In genomic region chr1:218547901-218548730, GRCh38 we compare ENCODE assay signal across 16 cellular contexts.
DNase-seq lines count a peak whose midpoint lies in the region; ATAC-seq and TF ChIP-seq lines count a peak whose summit lies in the region.
"Had no signal": no experiment of that assay in that cellular context is flagged by ENCODE, and none has a peak within 500 bp of the region (broad histone marks: within the 10 kb centered on the region; RNA-seq: fewer than 3 reads in every experiment).

No MANE protein-coding gene starts in this region.

- ATAC-seq in stimulated activated naive CD8-positive, alpha-beta T cell treated with anti-CD3 and anti-CD28 coated beads, Interleukin-15, amount 100 ng/mL, for 72 hours: no peak
- no peak for ATAC-seq in stimulated activated naive CD8-positive, alpha-beta T cell treated with anti-CD3 and anti-CD28 coated beads, Interleukin-15, Interleukin-2, amounts not matched to agents 100 U/mL and 50 U/mL, for 24 hours
- no peak for ATAC-seq in SK-N-SH treated with all-trans-retinoic acid at 6 μM for 48 hours

- H3K4me1 Mint-ChIP-seq in stimulated activated naive CD8-positive, alpha-beta T cell treated with anti-CD3 and anti-CD28 coated beads, Interleukin-15, amount 100 ng/mL, for 72 hours: no peaks in the 10 kb centered on the region
- no peaks in the 10 kb centered on the region for H3K4me1 Mint-ChIP-seq in nephron

- no peak for DNase-seq in stimulated activated naive CD8-positive, alpha-beta T cell treated with anti-CD3 and anti-CD28 coated beads, Interleukin-15, amount 100 ng/mL, for 72 hours
- no peak for DNase-seq in stimulated activated naive CD8-positive, alpha-beta T cell treated with anti-CD3 and anti-CD28 coated beads, Interleukin-15, Interleukin-2, amounts not matched to agents 100 U/mL and 50 U/mL, for 24 hours
- DNase-seq in glomerular visceral epithelial cell (ENCODE audit: extremely low spot score) (peak; percentile 80), GM03348 (ENCODE audit: low spot score) (no peak), GM19238 (ENCODE audit: insufficient read length, low spot score) (no peak)
- DNase-seq: GOT3, HFFc6, KG1, MG63, NCI-H1694, NCI-H2029 treated with DMSO at 0.1 percent for 48 hours, NCI-H526 treated with DMSO at 0.1 percent for 48 hours, PC-9, SHP77 had no signal

- peak overlapping the region; percentile 6 to 28 for H3K27ac Mint-ChIP-seq in stimulated activated naive CD8-positive, alpha-beta T cell treated with anti-CD3 and anti-CD28 coated beads, Interleukin-15, amount 100 ng/mL, for 72 hours
- H3K27ac Mint-ChIP-seq in nephron: peak overlapping the region; percentile 9 to 66 (median 36)
- H3K27ac Mint-ChIP-seq: HFFc6 had no signal

- no peaks in the 10 kb centered on the region for H3K36me3 Mint-ChIP-seq in nephron (ENCODE audit: low read depth)

- TF ChIP-seq CTCF in nephron (IDR thresholded peaks at IDR 0.05; ENCODE audit: unreplicated experiment in 3 of 3): no peak

- H3K9me3 Mint-ChIP-seq in stimulated activated naive CD8-positive, alpha-beta T cell treated with anti-CD3 and anti-CD28 coated beads, Interleukin-15, amount 100 ng/mL, for 72 hours: no peaks in the 10 kb centered on the region
- H3K9me3 Mint-ChIP-seq in nephron: peaks cover 6% of the 10 kb centered on the region
- H3K9me3 Mint-ChIP-seq: HFFc6 had no signal

- no peak overlapping the region for H3K4me3 Mint-ChIP-seq in stimulated activated naive CD8-positive, alpha-beta T cell treated with anti-CD3 and anti-CD28 coated beads, Interleukin-15, amount 100 ng/mL, for 72 hours
- no peak overlapping the region for H3K4me3 Mint-ChIP-seq in nephron
- H3K4me3 Mint-ChIP-seq: HFFc6 had no signal

- H3K27me3 Mint-ChIP-seq in stimulated activated naive CD8-positive, alpha-beta T cell treated with anti-CD3 and anti-CD28 coated beads, Interleukin-15, amount 100 ng/mL, for 72 hours: peaks cover 14% of the 10 kb centered on the region
- peaks cover 4% of the 10 kb centered on the region for H3K27me3 Mint-ChIP-seq in nephron (ENCODE audit: low read depth)

TF ChIP-seq in SK-N-SH treated with all-trans-retinoic acid at 6 μM for 48 hours, 23 proteins besides CTCF, POLR2A, EP300 and RAD21:
- no peak for TF ChIP-seq ZNF70 (CRISPR knock-in tag; IDR thresholded peaks at IDR 0.05)
- TF ChIP-seq, protein P1, sequence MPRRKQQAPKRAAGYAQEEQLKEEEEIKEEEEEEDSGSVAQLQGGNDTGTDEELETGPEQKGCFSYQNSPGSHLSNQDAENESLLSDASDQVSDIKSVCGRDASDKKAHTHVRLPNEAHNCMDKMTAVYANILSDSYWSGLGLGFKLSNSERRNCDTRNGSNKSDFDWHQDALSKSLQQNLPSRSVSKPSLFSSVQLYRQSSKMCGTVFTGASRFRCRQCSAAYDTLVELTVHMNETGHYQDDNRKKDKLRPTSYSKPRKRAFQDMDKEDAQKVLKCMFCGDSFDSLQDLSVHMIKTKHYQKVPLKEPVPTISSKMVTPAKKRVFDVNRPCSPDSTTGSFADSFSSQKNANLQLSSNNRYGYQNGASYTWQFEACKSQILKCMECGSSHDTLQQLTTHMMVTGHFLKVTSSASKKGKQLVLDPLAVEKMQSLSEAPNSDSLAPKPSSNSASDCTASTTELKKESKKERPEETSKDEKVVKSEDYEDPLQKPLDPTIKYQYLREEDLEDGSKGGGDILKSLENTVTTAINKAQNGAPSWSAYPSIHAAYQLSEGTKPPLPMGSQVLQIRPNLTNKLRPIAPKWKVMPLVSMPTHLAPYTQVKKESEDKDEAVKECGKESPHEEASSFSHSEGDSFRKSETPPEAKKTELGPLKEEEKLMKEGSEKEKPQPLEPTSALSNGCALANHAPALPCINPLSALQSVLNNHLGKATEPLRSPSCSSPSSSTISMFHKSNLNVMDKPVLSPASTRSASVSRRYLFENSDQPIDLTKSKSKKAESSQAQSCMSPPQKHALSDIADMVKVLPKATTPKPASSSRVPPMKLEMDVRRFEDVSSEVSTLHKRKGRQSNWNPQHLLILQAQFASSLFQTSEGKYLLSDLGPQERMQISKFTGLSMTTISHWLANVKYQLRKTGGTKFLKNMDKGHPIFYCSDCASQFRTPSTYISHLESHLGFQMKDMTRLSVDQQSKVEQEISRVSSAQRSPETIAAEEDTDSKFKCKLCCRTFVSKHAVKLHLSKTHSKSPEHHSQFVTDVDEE (CRISPR knock-in tag; IDR thresholded peaks at IDR 0.05): no peak
- TF ChIP-seq OSR1 (CRISPR knock-in tag; IDR thresholded peaks at IDR 0.05): no peak
- TF ChIP-seq ZFP3 (CRISPR knock-in tag; IDR thresholded peaks at IDR 0.05): no peak
- no peak for TF ChIP-seq ZNF8 (CRISPR knock-in tag; IDR thresholded peaks at IDR 0.05)
- TF ChIP-seq ZNF565 (CRISPR knock-in tag; conservative IDR thresholded peaks at IDR 0.05; ENCODE audit: low read depth): no peak
- no peak for TF ChIP-seq GLIS3 (CRISPR knock-in tag; IDR thresholded peaks at IDR 0.05)
- no peak for TF ChIP-seq ESRRG (CRISPR knock-in tag; IDR thresholded peaks at IDR 0.05)
- TF ChIP-seq SNAI2 (CRISPR knock-in tag; IDR thresholded peaks at IDR 0.05): no peak
- no peak for TF ChIP-seq PPARA (CRISPR knock-in tag; IDR thresholded peaks at IDR 0.05; ENCODE audit: borderline replicate concordance)
- no peak for TF ChIP-seq ZC3H10 (CRISPR knock-in tag; IDR thresholded peaks at IDR 0.05)
